In genomic region chr3:97981886-97982285, GRCh38 we compare ENCODE assay signal across 16 cellular contexts. TPM values are rescaled to one million over a fixed set of nuclear protein-coding genes. Genes with fewer than 3 reads are reported as not detected.
A peak's percentile ranks its signal among the peaks of the same experiment; 100 is the strongest.
DNase-seq lines count a peak whose midpoint lies in the region; ATAC-seq and TF ChIP-seq lines count a peak whose summit lies in the region.
"Had no signal": no experiment of that assay in that cellular context is flagged by ENCODE, and none has a peak within 500 bp of the region (broad histone marks: within the 10 kb centered on the region; RNA-seq: fewer than 3 reads in every experiment).

No MANE protein-coding gene starts in this region.

- H3K4me1 Mint-ChIP-seq in activated CD4-positive, alpha-beta T cell treated with anti-CD3 and anti-CD28 coated beads for 36 hours = peaks cover 15% of the 10 kb centered on the region
- peaks cover 5% of the 10 kb centered on the region for H3K4me1 Mint-ChIP-seq in T-helper 17 cell

- peaks cover 11 to 28% (median 28%) of the 10 kb centered on the region in 4 donors for H3K4me1 ChIP-seq in esophagus muscularis mucosa
- H3K4me1 ChIP-seq in gastrocnemius medialis = peaks cover 6 to 19% of the 10 kb centered on the region in 2 donors
- H3K4me1 ChIP-seq in smooth muscle cell (ENCODE audit: low read depth) = no peaks in the 10 kb centered on the region
- H3K4me1 ChIP-seq: breast epithelium, SJCRH30 had no signal

- intact Hi-C loops in activated CD4-positive, alpha-beta T cell treated with anti-CD3 and anti-CD28 coated beads for 36 hours (cut with DNase I, micrococcal nuclease) = no loop called here
- intact Hi-C loops in esophagus muscularis mucosa (cut with DNase I) (no loop called here), gastrocnemius medialis (cut with DNase I; ENCODE audit: low total_unique reads) (no loop called here)

- peaks cover 2% of the 10 kb centered on the region for H3K27me3 Mint-ChIP-seq in activated CD4-positive, alpha-beta T cell treated with anti-CD3 and anti-CD28 coated beads for 36 hours
- H3K27me3 Mint-ChIP-seq in T-helper 17 cell = peaks cover 7% of the 10 kb centered on the region

- TF ChIP-seq CTCF in esophagus muscularis mucosa (IDR thresholded peaks at IDR 0.05) = no peak
- TF ChIP-seq CTCF in gastrocnemius medialis (IDR thresholded peaks at IDR 0.05 in 4 of 5, conservative IDR thresholded peaks at IDR 0.05 in 1 of 5) = no peak
- no peak for TF ChIP-seq CTCF in smooth muscle cell (IDR thresholded peaks at IDR 0.05; ENCODE audit: borderline replicate concordance, insufficient read depth, poor library complexity, severe bottlenecking)

- H3K36me3 Mint-ChIP-seq in activated CD4-positive, alpha-beta T cell treated with anti-CD3 and anti-CD28 coated beads for 36 hours (ENCODE audit: low read depth) = no peaks in the 10 kb centered on the region
- no peaks in the 10 kb centered on the region for H3K36me3 Mint-ChIP-seq in T-helper 17 cell (ENCODE audit: low read depth)
- H3K36me3 Mint-ChIP-seq: natural killer cell treated with Interleukin-12 subunit alpha and Interleukin-12 subunit beta and Interleukin-15 and Interleukin-18, amount 100 ng/mL, for 72 hours had no signal

- H3K9ac ChIP-seq in smooth muscle cell (ENCODE audit: low read depth) = no peak overlapping the region

- H3K79me2 ChIP-seq in smooth muscle cell (ENCODE audit: low read depth) = no peaks in the 10 kb centered on the region

- no peaks in the 10 kb centered on the region for H3K36me3 ChIP-seq in esophagus muscularis mucosa
- H3K36me3 ChIP-seq in gastrocnemius medialis = no peaks in the 10 kb centered on the region
- no peaks in the 10 kb centered on the region for H3K36me3 ChIP-seq in smooth muscle cell (ENCODE audit: low read depth)
- H3K36me3 ChIP-seq: breast epithelium, SJCRH30 had no signal

- H3K4me2 ChIP-seq in smooth muscle cell = no peak overlapping the region

- TF ChIP-seq EP300 in esophagus muscularis mucosa (IDR thresholded peaks at IDR 0.05) = peak; percentile 66

- H3K27ac ChIP-seq in esophagus muscularis mucosa (replicated peaks in 1 of 4) (peak overlapping the region in 3 of 4 donors; percentile 30 to 74 (median 37)), gastrocnemius medialis (peak overlapping the region; percentile 35 to 77 (median 56)), smooth muscle cell (ENCODE audit: low read depth) (no peak overlapping the region)
- H3K27ac ChIP-seq: breast epithelium, SJCRH30 had no signal

- no peak for TF ChIP-seq POLR2A in esophagus muscularis mucosa (IDR thresholded peaks at IDR 0.05; ENCODE audit: low read depth)
- TF ChIP-seq POLR2A in gastrocnemius medialis (IDR thresholded peaks at IDR 0.05) = no peak

- POLR2A ChIA-PET in activated CD4-positive, alpha-beta T cell treated with anti-CD3 and anti-CD28 coated beads for 36 hours (lab: Charles Lee) = no interaction called here

- CTCF ChIA-PET in activated CD4-positive, alpha-beta T cell treated with anti-CD3 and anti-CD28 coated beads for 36 hours (lab: Charles Lee) = interaction anchor here (1.0 kb wide), 1 partner anchor 40 kb away, joined by 4 read pairs; no protein-coding TSS in a partner anchor

- H3K9me3 ChIP-seq in T-helper 17 cell (ENCODE audit: control insufficient read depth, low read length, poor library complexity, severe bottlenecking) (no peaks in the 10 kb centered on the region), esophagus muscularis mucosa (no peaks in the 10 kb centered on the region), gastrocnemius medialis (no peaks in the 10 kb centered on the region), smooth muscle cell (replicated peaks; ENCODE audit: low read depth) (no peaks in the 10 kb centered on the region)
- H3K9me3 ChIP-seq: breast epithelium, SJCRH30 had no signal

- in situ Hi-C loops in gastrocnemius medialis (cut with MboI; ENCODE audit: low sequenced_read_pairs in 4 of 4) = no loop called here

- peak overlapping the region; percentile 19 for H3K27ac Mint-ChIP-seq in activated CD4-positive, alpha-beta T cell treated with anti-CD3 and anti-CD28 coated beads for 36 hours
- peak overlapping the region; percentile 41 for H3K27ac Mint-ChIP-seq in T-helper 17 cell
- H3K27ac Mint-ChIP-seq: natural killer cell treated with Interleukin-12 subunit alpha and Interleukin-12 subunit beta and Interleukin-15 and Interleukin-18, amount 100 ng/mL, for 72 hours had no signal

- H3K4me3 ChIP-seq in esophagus muscularis mucosa = no peak overlapping the region
- H3K4me3 ChIP-seq in gastrocnemius medialis = no peak overlapping the region
- H3K4me3 ChIP-seq in smooth muscle cell = no peak overlapping the region
- H3K4me3 ChIP-seq: breast epithelium, SJCRH30 had no signal

- DNase-seq in activated CD4-positive, alpha-beta T cell treated with anti-CD3 and anti-CD28 coated beads for 36 hours = peak; percentile 35
- DNase-seq in activated CD4-positive, alpha-beta T cell treated with anti-CD3 and anti-CD28 coated beads, Interleukin-2, amount 50 U/mL, for 1 hour = no peak
- DNase-seq in T-helper 17 cell = no peak
- no peak for DNase-seq in esophagus muscularis mucosa (ENCODE audit: extremely low spot score)
- peak in 1 of 2 donors; percentile 13 for DNase-seq in gastrocnemius medialis
- no peak for DNase-seq in smooth muscle cell (lab: John Stamatoyannopoulos, UW; ENCODE audit: unreplicated experiment)
- DNase-seq in NCI-H446 treated with DMSO at 0.1 percent for 48 hours (lab: John Stamatoyannopoulos, UW) = no peak
- DNase-seq: DMS153; erythroblast; NCI-H1105 treated with DMSO at 0.1 percent for 48 hours; NCI-H526 treated with DMSO at 0.1 percent for 48 hours; SJCRH30; stimulated activated naive CD4-positive, alpha-beta T cell had no signal

- no peaks in the 10 kb centered on the region for H3K27me3 ChIP-seq in esophagus muscularis mucosa
- H3K27me3 ChIP-seq in gastrocnemius medialis = no peaks in the 10 kb centered on the region
- peaks cover 3% of the 10 kb centered on the region for H3K27me3 ChIP-seq in smooth muscle cell (ENCODE audit: low read depth)
- H3K27me3 ChIP-seq: breast epithelium, SJCRH30 had no signal

- peak; percentile 82 for ATAC-seq in activated CD4-positive, alpha-beta T cell treated with anti-CD3 and anti-CD28 coated beads for 36 hours
- ATAC-seq in T-helper 17 cell (no peak), gastrocnemius medialis (peak; percentile 97), HG03457 (IDR thresholded peaks at IDR 0.05; ENCODE audit: unreplicated experiment) (no peak)

- 30% methylated on average over 3 of the region's 3 CpGs for WGBS in esophagus muscularis mucosa
- 76% methylated on average over 3 of the region's 3 CpGs for WGBS in smooth muscle cell (ENCODE audit: low lambda C conversion rate)

- H3K4me3 Mint-ChIP-seq in activated CD4-positive, alpha-beta T cell treated with anti-CD3 and anti-CD28 coated beads for 36 hours = no peak overlapping the region
- no peak overlapping the region for H3K4me3 Mint-ChIP-seq in T-helper 17 cell
- H3K4me3 Mint-ChIP-seq: natural killer cell treated with Interleukin-12 subunit alpha and Interleukin-12 subunit beta and Interleukin-15 and Interleukin-18, amount 100 ng/mL, for 72 hours had no signal

- H3K9me3 Mint-ChIP-seq in activated CD4-positive, alpha-beta T cell treated with anti-CD3 and anti-CD28 coated beads for 36 hours (ENCODE audit: low read depth) = no peaks in the 10 kb centered on the region
- H3K9me3 Mint-ChIP-seq: natural killer cell treated with Interleukin-12 subunit alpha and Interleukin-12 subunit beta and Interleukin-15 and Interleukin-18, amount 100 ng/mL, for 72 hours had no signal

- no peaks in the 10 kb centered on the region for H4K20me1 ChIP-seq in smooth muscle cell (ENCODE audit: low read depth)

- H2AFZ ChIP-seq in smooth muscle cell (ENCODE audit: low read depth) = no peak overlapping the region

- no peaks in the 10 kb centered on the region for H3F3A ChIP-seq in smooth muscle cell (ENCODE audit: low read depth)

RNA-seq across cellular contexts. Expression of gene RIOX2, which starts 9.7 kb away (rescaled TPM):
- 10 to 100 TPM; 35.0 to 35.5 TPM for total RNA-seq in activated CD4-positive, alpha-beta T cell treated with anti-CD3 and anti-CD28 coated beads for 36 hours
- total RNA-seq in T-helper 17 cell (10 to 100 TPM; 21.1 to 22.7 TPM), esophagus muscularis mucosa (10 to 100 TPM; 19.5 to 24.2 (median 21.7) TPM), gastrocnemius medialis (10 to 100 TPM; 27.4 to 57.3 (median 49.6) TPM), smooth muscle cell (13.0 and 17.8 TPM in 2 replicates)
- polyA plus RNA-seq in smooth muscle cell = 8.9 and 14.6 TPM in 2 replicates

RNA-seq across cellular contexts. Expression of gene GABRR3, which starts 53.2 kb away (rescaled TPM):
- not detected for total RNA-seq in activated CD4-positive, alpha-beta T cell treated with anti-CD3 and anti-CD28 coated beads for 36 hours
- total RNA-seq in T-helper 17 cell = not detected
- total RNA-seq in esophagus muscularis mucosa = not detected
- total RNA-seq in gastrocnemius medialis = not detected
- total RNA-seq in smooth muscle cell = not detected in 2 replicates
- not detected in 2 replicates for polyA plus RNA-seq in smooth muscle cell
- total RNA-seq: breast epithelium; natural killer cell treated with Interleukin-12 subunit alpha and Interleukin-12 subunit beta and Interleukin-15 and Interleukin-18, amount 100 ng/mL, for 72 hours; SJCRH30 had no signal

Comparison
In these comparisons a context has a peak if more than half of its experiments do, and no peak if none do; other contexts are left out.
1. ATAC-seq: peak in activated CD4-positive, alpha-beta T cell treated with anti-CD3 and anti-CD28 coated beads for 36 hours (single experiment) and gastrocnemius medialis (2 of 2); none in T-helper 17 cell (single experiment) and HG03457 (single experiment).